Comparison of ENCODE assay signal across 20 cellular contexts in genomic region chr1:186781731-186782130, GRCh38. TPM values are rescaled to one million over a fixed set of nuclear protein-coding genes. Genes with fewer than 3 reads are reported as not detected.
DNase-seq lines count a peak whose midpoint lies in the region; ATAC-seq, FAIRE-seq and TF ChIP-seq lines count a peak whose summit lies in the region.
"Had no signal": no experiment of that assay in that cellular context is flagged by ENCODE, and none has a peak within 500 bp of the region (broad histone marks: within the 10 kb centered on the region; RNA-seq: fewer than 3 reads in every experiment).

No MANE protein-coding gene starts in this region.

- H2BK5ac ChIP-seq in H1 (ENCODE audit: low read depth, low read length) = no peak overlapping the region

- POLR2A ChIA-PET in H1 (lab: Charles Lee; ENCODE audit: partially characterized antibody) = no interaction called here

- H3K27ac ChIP-seq in H1 (ENCODE audit: low read depth, low read length) = no peak overlapping the region
- H3K27ac ChIP-seq: A549; BLaER1 treated with 17β-estradiol and CSF1 and Interleukin-3, amounts not matched to agents 10 nM and 100 nM had no signal

- H3K9ac ChIP-seq in H1 (replicated peaks in 1 of 4; ENCODE audit: extremely low read depth in 1 of 4, low read depth in 3 of 4, low read length in 3 of 4) = no peak overlapping the region
- H3K9ac ChIP-seq: BLaER1 treated with 17β-estradiol and CSF1 and Interleukin-3, amounts not matched to agents 10 nM and 100 nM had no signal

- no peak overlapping the region for H2AK5ac ChIP-seq in H1 (ENCODE audit: low read depth, low read length)

- H3K4me2 ChIP-seq in H1 (ENCODE audit: insufficient read depth in 1 of 2, low read depth in 2 of 2, low read length in 2 of 2) = no peak overlapping the region
- H3K4me2 ChIP-seq: A549; BLaER1 treated with 17β-estradiol and CSF1 and Interleukin-3, amounts not matched to agents 10 nM and 100 nM had no signal

- TF ChIP-seq RAD21 in H1 (IDR thresholded peaks at IDR 0.05 in 1 of 2, conservative IDR thresholded peaks at IDR 0.05 in 1 of 2; ENCODE audit: low read depth in 2 of 2, low read length in 2 of 2) = no peak

- no peak for TF ChIP-seq POLR2A in H1 (IDR thresholded peaks at IDR 0.05; ENCODE audit: control extremely low read depth in 1 of 2, low read depth in 2 of 2, low read length in 2 of 2)

- peak overlapping the region; percentile 46; the same call in 1 of the 2 replicates for H2AFZ ChIP-seq in H1 (ENCODE audit: low read length)

- no peak overlapping the region for H2BK15ac ChIP-seq in H1 (ENCODE audit: low read length)

- no peaks in the 10 kb centered on the region for H3K27me3 ChIP-seq in H1 (replicated peaks in 1 of 4; ENCODE audit: control insufficient read depth in 3 of 4, extremely low read depth in 1 of 4, insufficient read depth in 3 of 4, low read length in 3 of 4)
- H3K27me3 ChIP-seq: BLaER1 treated with 17β-estradiol and CSF1 and Interleukin-3, amounts not matched to agents 10 nM and 100 nM had no signal

- TF ChIP-seq CTCF in D721Med (IDR thresholded peaks at IDR 0.05; ENCODE audit: insufficient read depth, missing control alignments) = no peak
- no peak for TF ChIP-seq CTCF in H1 (IDR thresholded peaks at IDR 0.05; ENCODE audit: control extremely low read depth in 1 of 3, insufficient read depth in 1 of 3, low read depth in 1 of 3, low read length in 3 of 3)

- no peaks in the 10 kb centered on the region for H3K4me1 ChIP-seq in H1 (replicated peaks in 1 of 4; ENCODE audit: control insufficient read depth in 3 of 4, insufficient read depth in 4 of 4, low read length in 3 of 4)
- H3K4me1 ChIP-seq: HAP-1 had no signal

- no peak overlapping the region for H2BK20ac ChIP-seq in H1 (ENCODE audit: low read length)

- H3K4ac ChIP-seq in H1 (replicated peaks; ENCODE audit: insufficient read length, low read depth, low read length) = no peak overlapping the region

- H2BK12ac ChIP-seq in H1 (ENCODE audit: low read depth, low read length) = no peak overlapping the region

- CTCF ChIA-PET in H1 (lab: Charles Lee; ENCODE audit: partially characterized antibody) = no interaction called here

- H4K8ac ChIP-seq in H1 (ENCODE audit: extremely low read depth, insufficient read depth, low read length) = no peak overlapping the region

- no peaks in the 10 kb centered on the region for H3K23me2 ChIP-seq in H1 (ENCODE audit: low read depth, low read length)

- no peaks in the 10 kb centered on the region for H3K36me3 ChIP-seq in H1 (ENCODE audit: control insufficient read depth in 2 of 4, insufficient read depth in 4 of 4, low read length in 3 of 4)
- H3K36me3 ChIP-seq: BLaER1 treated with 17β-estradiol and CSF1 and Interleukin-3, amounts not matched to agents 10 nM and 100 nM; HAP-1 had no signal

- H3K18ac ChIP-seq in H1 (ENCODE audit: extremely low read depth, low read length) = no peak overlapping the region

- no peaks in the 10 kb centered on the region for H4K20me1 ChIP-seq in H1 (replicated peaks in 1 of 2; ENCODE audit: control insufficient read depth in 1 of 2, insufficient read depth in 2 of 2, low read length in 2 of 2)
- H4K20me1 ChIP-seq: BLaER1 treated with 17β-estradiol and CSF1 and Interleukin-3, amounts not matched to agents 10 nM and 100 nM had no signal

- TF ChIP-seq EP300 in H1 (IDR thresholded peaks at IDR 0.05; ENCODE audit: borderline replicate concordance in 1 of 2, low read depth in 2 of 2, low read length in 2 of 2) = no peak

- H3K56ac ChIP-seq in H1 (replicated peaks; ENCODE audit: insufficient read length, low read depth, low read length) = no peak overlapping the region

- FAIRE-seq in D721Med (lab: Jason Lieb, UNC) = peak; percentile 11
- FAIRE-seq in H1 (lab: Jason Lieb, UNC) = no peak
- FAIRE-seq: A549 had no signal

- no peak overlapping the region for H4K91ac ChIP-seq in H1 (replicated peaks; ENCODE audit: insufficient read length, low read length)

- H3K14ac ChIP-seq in H1 (ENCODE audit: insufficient read length) = no peak overlapping the region

- H3K9me3 ChIP-seq in H1 (ENCODE audit: insufficient read depth in 2 of 2, low read depth in 1 of 2, low read length in 1 of 2) = no peaks in the 10 kb centered on the region
- H3K9me3 ChIP-seq: A549; BLaER1 treated with 17β-estradiol and CSF1 and Interleukin-3, amounts not matched to agents 10 nM and 100 nM; HAP-1 had no signal

- no peak for DNase-seq in D721Med (ENCODE audit: insufficient read length, low spot score)
- DNase-seq in H1 (ENCODE audit: low read depth in 1 of 2, low spot score in 2 of 2) = no peak
- DNase-seq in left cardiac atrium = peak; percentile 22
- no peak for DNase-seq in sciatic nerve (ENCODE audit: low spot score)
- DNase-seq in DMS79 (lab: John Stamatoyannopoulos, UW) = no peak
- DNase-seq in COR-L47 (lab: John Stamatoyannopoulos, UW) = no peak
- DNase-seq: CD8-positive, alpha-beta T cell; DMS79 treated with DMSO at 0.1 percent for 48 hours; Kasumi-1; MM.1S; NCI-H1092; NCI-H1436 treated with DMSO at 0.1 percent for 48 hours; NCI-H2029; NCI-H2171; NCI-H526 treated with DMSO at 0.1 percent for 48 hours had no signal

- H2BK120ac ChIP-seq in H1 (replicated peaks; ENCODE audit: low read depth, low read length) = no peak overlapping the region

- H3K79me1 ChIP-seq in H1 (ENCODE audit: low read depth, low read length) = no peaks in the 10 kb centered on the region

- intact Hi-C loops in left cardiac atrium (cut with DNase I) = no loop called here
- intact Hi-C loops in sciatic nerve (cut with DNase I) = no loop called here

- H3K23ac ChIP-seq in H1 (ENCODE audit: insufficient read length) = no peak overlapping the region

- 91% methylated on average over 6 of the region's 6 CpGs; no CpG with 5 or more reads in 1 of the 2 experiments for WGBS in H1 (ENCODE audit: extremely low coverage in 1 of 2, insufficient coverage in 1 of 2, insufficient read length in 1 of 2, insufficient replicate concordance in 2 of 2, low coverage in 1 of 2, low lambda C conversion rate in 2 of 2, missing lambda C conversion rate in 1 of 2), 2 experiments

- peak; percentile 57 to 74 for ATAC-seq in left cardiac atrium
- peak; percentile 77 for ATAC-seq in sciatic nerve
- ATAC-seq in HG03159 (IDR thresholded peaks at IDR 0.05; ENCODE audit: unreplicated experiment) = no peak
- ATAC-seq: A549; CD8-positive, alpha-beta T cell; Panc1 had no signal

- H3K79me2 ChIP-seq in H1 (ENCODE audit: control insufficient read depth in 1 of 2, insufficient read depth in 2 of 2, low read length in 2 of 2) = no peaks in the 10 kb centered on the region

- H4K5ac ChIP-seq in H1 (ENCODE audit: insufficient read length, low read depth, low read length) = no peak overlapping the region

- H3K4me3 ChIP-seq in H1 (ENCODE audit: extremely low read depth in 1 of 4, insufficient read depth in 2 of 4, low read depth in 3 of 4, low read length in 4 of 4) = no peak overlapping the region
- H3K4me3 ChIP-seq: A549; BLaER1 treated with 17β-estradiol and CSF1 and Interleukin-3, amounts not matched to agents 10 nM and 100 nM; HAP-1 had no signal

TF ChIP-seq in H1, 55 proteins besides CTCF, POLR2A, EP300 and RAD21:
- TF ChIP-seq TAF1 (IDR thresholded peaks at IDR 0.05; ENCODE audit: low read depth, low read length) = no peak
TF ChIP-seq in H1: peak in this region for 0.

RNA-seq across cellular contexts. Expression of gene PLA2G4A, which starts 47.0 kb away (rescaled TPM):
- total RNA-seq in H1 (2021; fragmentation: NEBNext Ultra II Directional; extraction: Animal tissue kit (Norgen Biotek cat#: 25700)) = 1.4 and 1.8 TPM in 2 replicates
- 0.44 and 0.63 TPM in 2 replicates for polyA plus RNA-seq in H1 (2011; rRNA removed)
- 0.72 TPM for polyA plus RNA-seq in H1 (2011; cell fraction: cytosol; rRNA removed)
- 0.41 TPM for polyA plus RNA-seq in H1 (2011; cell fraction: nucleus; rRNA removed)
- 0.62 to 1.1 TPM (median 0.93 TPM) in 4 replicates for polyA plus RNA-seq in H1 (2012, experiment 1 of 2)
- polyA plus RNA-seq in H1 (2012, experiment 2 of 2) = 0.05 TPM
- polyA plus RNA-seq in H1 (2013, experiment 1 of 2) = 1.2 TPM
- 1.4 TPM for polyA plus RNA-seq in H1 (2013, experiment 2 of 2)
- polyA minus RNA-seq in H1 (2011; rRNA and poly(A)+ RNA removed) = 0.98 and 1.6 TPM in 2 replicates
- polyA minus RNA-seq in H1 (2011; cell fraction: cytosol; rRNA and poly(A)+ RNA removed) = 1.2 TPM
- polyA minus RNA-seq in H1 (2011; cell fraction: nucleus; rRNA and poly(A)+ RNA removed) = 1.00 TPM
- total RNA-seq in left cardiac atrium (1 to 10 TPM; 6.7 to 7.8 TPM), sciatic nerve (4.8 TPM)
- total RNA-seq: CD8-positive, alpha-beta T cell had no signal
